Comparison of ENCODE assay signal across 18 cellular contexts in the genomic region with DNA sequence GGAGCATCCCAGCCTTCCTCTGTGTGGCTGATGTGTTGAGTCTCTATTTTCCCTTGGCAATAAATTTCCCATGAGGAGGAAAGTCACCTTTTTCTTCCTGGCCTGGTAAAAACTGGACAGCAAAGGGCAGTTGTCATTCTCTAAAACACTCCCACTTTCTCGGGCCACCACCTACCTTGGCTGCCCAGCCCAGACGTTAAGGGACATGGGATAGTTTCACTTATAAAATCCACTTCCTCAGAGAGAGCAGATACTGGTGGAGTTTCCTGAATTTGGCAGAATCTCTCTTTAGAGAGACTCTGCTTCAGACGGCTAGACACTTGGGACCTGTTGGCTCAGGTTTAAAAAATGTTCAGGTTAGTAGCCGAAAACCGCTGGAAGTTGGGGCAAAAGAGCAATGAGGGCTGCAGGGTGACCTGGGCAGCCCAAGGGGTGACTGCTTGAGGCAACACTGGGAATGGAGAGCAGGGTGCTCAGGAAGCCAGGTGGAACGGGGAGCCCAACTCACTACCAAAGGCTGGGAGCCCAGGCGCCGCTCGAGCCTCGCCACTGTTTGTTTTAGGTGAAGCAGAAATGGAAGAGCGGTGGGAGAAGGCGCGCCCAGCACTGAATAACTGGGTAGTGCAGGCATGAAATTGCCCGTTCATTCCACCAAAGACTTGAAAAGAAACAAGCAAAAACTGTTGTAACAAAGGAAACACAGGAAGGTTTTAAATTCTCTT.
DNase-seq lines count a peak whose midpoint lies in the region; ATAC-seq and TF ChIP-seq lines count a peak whose summit lies in the region.
"Had no signal": no experiment of that assay in that cellular context is flagged by ENCODE, and none has a peak within 500 bp of the region (broad histone marks: within the 10 kb centered on the region; RNA-seq: fewer than 3 reads in every experiment).

No MANE protein-coding gene starts in this region.

- ATAC-seq in psoas muscle = no peak
- ATAC-seq: CD8-positive, alpha-beta T cell had no signal

- H3K9me3 Mint-ChIP-seq in Calu3 (ENCODE audit: low read depth, unreplicated experiment) = no peaks in the 10 kb centered on the region
- H3K9me3 Mint-ChIP-seq in brain = peaks cover 0 to 3% (median 0%) of the 10 kb centered on the region in 5 experiments
- H3K9me3 Mint-ChIP-seq: CD8-positive, alpha-beta T cell had no signal

- H3K4me3 ChIP-seq in mucosa of rectum (ENCODE audit: low read length in 2 of 2) (peak overlapping the region; percentile 59 to 60), psoas muscle (no peak overlapping the region)
- H3K4me3 ChIP-seq: BLaER1, SK-N-MC had no signal

- H3K4me1 Mint-ChIP-seq in Calu3 (ENCODE audit: low read depth, unreplicated experiment) (peaks cover 23% of the 10 kb centered on the region), brain (peaks cover 64% of the 10 kb centered on the region)
- H3K4me1 Mint-ChIP-seq: H9 had no signal

- H3K4me1 ChIP-seq in mucosa of rectum (ENCODE audit: control insufficient read depth in 2 of 2, insufficient read depth in 2 of 2, low read length in 2 of 2) (peaks cover 9 to 21% of the 10 kb centered on the region in 2 donors), psoas muscle (no peaks in the 10 kb centered on the region)
- H3K4me1 ChIP-seq: BLaER1 had no signal

- 88 to 90% (median 89%) methylated on average over 14 of the region's 14 CpGs for WGBS in psoas muscle, 3 donors

- H3K27ac ChIP-seq in mucosa of rectum (ENCODE audit: low read depth in 2 of 2, low read length in 2 of 2) (peak overlapping the region in 1 of 2 donors; percentile 60), psoas muscle (no peak overlapping the region)
- H3K27ac ChIP-seq: BLaER1, SK-N-MC had no signal

- H3K36me3 Mint-ChIP-seq in Calu3 (ENCODE audit: insufficient read depth, unreplicated experiment) (no peaks in the 10 kb centered on the region), brain (peaks cover 14% of the 10 kb centered on the region)
- H3K36me3 Mint-ChIP-seq: CD8-positive, alpha-beta T cell had no signal

- no peaks in the 10 kb centered on the region for H3K9me3 ChIP-seq in mucosa of rectum (ENCODE audit: control insufficient read depth in 2 of 2, low read length in 2 of 2)
- H3K9me3 ChIP-seq in psoas muscle = no peaks in the 10 kb centered on the region

- TF ChIP-seq CTCF in Calu3 (IDR thresholded peaks at IDR 0.05; ENCODE audit: unreplicated experiment) (no peak), brain (conservative IDR thresholded peaks at IDR 0.05) (no peak), psoas muscle (IDR thresholded peaks at IDR 0.05) (no peak)

- H3K27ac Mint-ChIP-seq in Calu3 (ENCODE audit: unreplicated experiment) = peak overlapping the region; percentile 52
- H3K27ac Mint-ChIP-seq in brain = peak overlapping the region in 3 of 5 experiments; percentile 5 to 32 (median 9)
- H3K27ac Mint-ChIP-seq: CD8-positive, alpha-beta T cell had no signal

- H3K4me3 Mint-ChIP-seq in Calu3 (ENCODE audit: low read depth, unreplicated experiment) (peak overlapping the region; percentile 70), brain (no peak overlapping the region)
- H3K4me3 Mint-ChIP-seq: CD8-positive, alpha-beta T cell; H9 had no signal

- BruUV-seq in Calu3 (replicated peaks; lab: Mats Ljungman, UMichigan) = no TSS peak

- H3K9ac ChIP-seq in mucosa of rectum (ENCODE audit: low read depth in 1 of 2, low read length in 2 of 2) = peak overlapping the region in 1 of 2 donors; percentile 47
- H3K9ac ChIP-seq: BLaER1 had no signal

- DNase-seq in Calu3 (peak; percentile 32), NCI-H510A (lab: John Stamatoyannopoulos, UW) (peak; percentile 15), occipital lobe (lab: John Stamatoyannopoulos, UW) (no peak), psoas muscle (no peak), NCI-H345 treated with DMSO at 0.1 percent for 48 hours (lab: John Stamatoyannopoulos, UW; ENCODE audit: unreplicated experiment) (no peak), retina (no peak)
- DNase-seq: CD8-positive, alpha-beta T cell; DMS79 treated with DMSO at 0.1 percent for 48 hours; H9; KG1; NCI-H1694 treated with DMSO at 0.1 percent for 48 hours; NCI-H2227 treated with DMSO at 0.1 percent for 48 hours; NCI-H526; SHP77 had no signal

- CTCF ChIA-PET in Calu3 (lab: Charles Lee) = no interaction called here

- intact Hi-C loops in Calu3 (cut with micrococcal nuclease; ENCODE audit: unreplicated experiment) = no loop called here
- intact Hi-C loops in psoas muscle (cut with DNase I) = no loop called here

- H3K36me3 ChIP-seq in mucosa of rectum (ENCODE audit: control insufficient read depth in 2 of 2, insufficient read depth in 2 of 2, low read length in 2 of 2) (no peaks in the 10 kb centered on the region), psoas muscle (ENCODE audit: insufficient read depth in 1 of 2, low read depth in 1 of 2) (no peaks in the 10 kb centered on the region)
- H3K36me3 ChIP-seq: BLaER1 had no signal

- no peaks in the 10 kb centered on the region for H3K27me3 ChIP-seq in mucosa of rectum (ENCODE audit: control insufficient read depth in 2 of 2, insufficient read depth in 2 of 2, low read length in 2 of 2)
- no peaks in the 10 kb centered on the region for H3K27me3 ChIP-seq in psoas muscle (ENCODE audit: insufficient read depth in 3 of 3, low read length in 2 of 3)
- H3K27me3 ChIP-seq: BLaER1 had no signal

- H3K27me3 Mint-ChIP-seq in Calu3 (ENCODE audit: unreplicated experiment) (no peaks in the 10 kb centered on the region), brain (no peaks in the 10 kb centered on the region)

Comparison
In these comparisons a context has a peak if more than half of its experiments do, and no peak if none do; other contexts are left out.
1. DNase-seq: peak in Calu3 (single experiment) and NCI-H510A (single experiment); none in occipital lobe (single experiment), psoas muscle (0 of 2), NCI-H345 treated with DMSO at 0.1 percent for 48 hours (single experiment) and retina (single experiment).